Comparison of ENCODE assay signal across 8 cellular contexts in the genomic region with DNA sequence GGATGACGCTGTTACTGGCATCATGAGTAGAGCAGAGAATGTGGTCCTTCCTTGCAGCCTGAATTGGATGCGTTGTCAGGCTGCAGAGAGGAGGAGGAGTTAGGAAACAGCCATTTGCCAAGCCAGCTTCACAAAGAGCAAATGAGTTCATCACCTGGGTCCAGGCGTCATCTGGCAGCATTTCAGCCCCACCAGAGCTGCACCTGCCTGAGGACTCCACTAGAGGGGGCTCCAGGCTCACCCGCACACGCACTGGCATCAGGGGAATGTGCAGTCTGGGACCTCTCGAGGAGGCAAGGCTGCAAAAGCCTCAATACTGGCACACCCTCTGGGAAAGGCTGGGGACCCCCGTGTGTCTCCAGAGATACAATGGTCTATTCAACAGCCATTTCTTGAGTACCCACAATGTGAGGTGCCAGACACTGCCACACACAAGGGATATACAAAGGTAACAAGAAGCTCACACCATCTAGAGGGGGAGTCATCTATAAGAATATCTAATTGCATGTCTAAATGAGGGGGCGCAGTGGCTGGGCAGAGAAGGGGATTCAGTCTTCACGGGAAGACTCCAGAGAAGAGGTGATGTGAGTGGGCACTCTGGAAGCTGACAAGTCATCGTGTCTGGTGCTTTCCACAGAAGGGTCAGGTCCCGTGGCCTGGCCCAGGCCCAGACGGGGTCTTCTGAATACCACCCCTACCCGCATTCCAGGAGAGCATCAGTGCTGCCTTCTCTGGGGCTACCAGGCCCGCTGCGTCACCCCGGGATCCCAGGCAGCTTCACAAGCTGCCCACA. TPM values are rescaled to one million over a fixed set of nuclear protein-coding genes. Genes with fewer than 3 reads are reported as not detected.
DNase-seq lines count a peak whose midpoint lies in the region; ATAC-seq and TF ChIP-seq lines count a peak whose summit lies in the region.

No MANE protein-coding gene starts in this region.

- ATAC-seq in activated CD8-positive, alpha-beta T cell treated with anti-CD3 and anti-CD28 coated beads for 36 hours, result peak; percentile 98
- ATAC-seq in memory B cell (ENCODE audit: low read depth) (peak; percentile 67), GM21528 (IDR thresholded peaks at IDR 0.05; ENCODE audit: low FRiP score, unreplicated experiment) (no peak)

- H3K27me3 ChIP-seq in CD8-positive, alpha-beta memory T cell (ENCODE audit: insufficient read depth, low read length, poor library complexity, severe bottlenecking), result no peaks in the 10 kb centered on the region
- no peaks in the 10 kb centered on the region for H3K27me3 ChIP-seq in endodermal cell (ENCODE audit: control insufficient read depth, insufficient read depth, low read length, poor library complexity, severe bottlenecking)

- intact Hi-C loops in activated CD8-positive, alpha-beta T cell treated with anti-CD3 and anti-CD28 coated beads for 36 hours (cut with micrococcal nuclease), result loop anchor here (5.0 kb wide), 1 partner anchor 73 kb away; no protein-coding TSS in a partner anchor

- no peak overlapping the region for H3K4me3 Mint-ChIP-seq in CD8-positive, alpha-beta memory T cell
- no peak overlapping the region for H3K4me3 Mint-ChIP-seq in activated CD8-positive, alpha-beta T cell treated with anti-CD3 and anti-CD28 coated beads for 36 hours
- H3K4me3 Mint-ChIP-seq in endodermal cell (no peak overlapping the region), memory B cell (no peak overlapping the region)

- no peaks in the 10 kb centered on the region for H3K36me3 Mint-ChIP-seq in CD8-positive, alpha-beta memory T cell
- H3K36me3 Mint-ChIP-seq in activated CD8-positive, alpha-beta T cell treated with anti-CD3 and anti-CD28 coated beads for 36 hours (ENCODE audit: low read depth), result no peaks in the 10 kb centered on the region
- H3K36me3 Mint-ChIP-seq in endodermal cell (ENCODE audit: low read depth), result peaks cover 30% of the 10 kb centered on the region
- no peaks in the 10 kb centered on the region for H3K36me3 Mint-ChIP-seq in memory B cell

- H3K9me3 ChIP-seq in CD8-positive, alpha-beta memory T cell (ENCODE audit: low read length), result no peaks in the 10 kb centered on the region
- no peaks in the 10 kb centered on the region for H3K9me3 ChIP-seq in endodermal cell (ENCODE audit: control insufficient read depth, low read length)

- CTCF ChIA-PET in CD8-positive, alpha-beta memory T cell (lab: Charles Lee), result interaction anchor here (0.7 to 2.0 kb wide), 6 partner anchors 9 to 267 kb away, joined by 3 to 9 read pairs (median 4); no protein-coding TSS in a partner anchor
- CTCF ChIA-PET in activated CD8-positive, alpha-beta T cell treated with anti-CD3 and anti-CD28 coated beads for 36 hours (lab: Charles Lee), result interaction anchor here (0.5 to 9.8 kb wide), 38 partner anchors 8 to 340 kb away, joined by 3 to 188 read pairs (median 4); a partner anchor contains a TSS

- H3K9me3 Mint-ChIP-seq in CD8-positive, alpha-beta memory T cell, result no peaks in the 10 kb centered on the region
- no peaks in the 10 kb centered on the region for H3K9me3 Mint-ChIP-seq in activated CD8-positive, alpha-beta T cell treated with anti-CD3 and anti-CD28 coated beads for 36 hours
- H3K9me3 Mint-ChIP-seq in endodermal cell, result no peaks in the 10 kb centered on the region
- no peaks in the 10 kb centered on the region for H3K9me3 Mint-ChIP-seq in memory B cell

- H3K27ac Mint-ChIP-seq in CD8-positive, alpha-beta memory T cell, result no peak overlapping the region
- no peak overlapping the region for H3K27ac Mint-ChIP-seq in activated CD8-positive, alpha-beta T cell treated with anti-CD3 and anti-CD28 coated beads for 36 hours
- no peak overlapping the region for H3K27ac Mint-ChIP-seq in endodermal cell
- no peak overlapping the region for H3K27ac Mint-ChIP-seq in memory B cell

- 50 to 58% methylated on average over 6 to 16 of the region's 16 CpGs for WGBS in endodermal cell (ENCODE audit: insufficient coverage in 1 of 2, insufficient read length in 1 of 2), 2 experiments

- no peaks in the 10 kb centered on the region for H3K4me1 ChIP-seq in CD8-positive, alpha-beta memory T cell (ENCODE audit: insufficient read depth, low read length)
- peaks cover 27% of the 10 kb centered on the region for H3K4me1 ChIP-seq in endodermal cell (ENCODE audit: control insufficient read depth, insufficient read depth, low read length)

- no peak overlapping the region for H3K4me3 ChIP-seq in CD8-positive, alpha-beta memory T cell (ENCODE audit: low read length)
- no peak overlapping the region for H3K4me3 ChIP-seq in endodermal cell (ENCODE audit: low read length)

- DNase-seq in CD8-positive, alpha-beta memory T cell, result peak; percentile 7 to 56 (median 21)
- DNase-seq in HPDE6-E6E7 (ENCODE audit: extremely low spot score) (peak; percentile 91), NCI-H82 (lab: John Stamatoyannopoulos, UW) (peak; percentile 95), endodermal cell (peak; percentile 96), memory B cell (ENCODE audit: low spot score in 2 of 2) (peak; percentile 61 to 62)
- DNase-seq in activated CD8-positive, alpha-beta T cell treated with anti-CD3 and anti-CD28 coated beads for 36 hours, result peak; percentile 74
- DNase-seq in stimulated activated CD8-positive, alpha-beta memory T cell treated with anti-CD3 and anti-CD28 coated beads, Interleukin-2, amount 100 ng/mL, for 48 hours (ENCODE audit: low read depth in 2 of 2), result peak; percentile 39 to 41

- H3K4me1 Mint-ChIP-seq in CD8-positive, alpha-beta memory T cell, result peaks cover 8 to 13% (median 13%) of the 10 kb centered on the region in 3 donors
- H3K4me1 Mint-ChIP-seq in activated CD8-positive, alpha-beta T cell treated with anti-CD3 and anti-CD28 coated beads for 36 hours (ENCODE audit: low read depth), result peaks cover 12% of the 10 kb centered on the region
- H3K4me1 Mint-ChIP-seq in endodermal cell (peaks cover 45% of the 10 kb centered on the region), memory B cell (peaks cover 15% of the 10 kb centered on the region)

- TF ChIP-seq CTCF in activated CD8-positive, alpha-beta T cell treated with anti-CD3 and anti-CD28 coated beads for 36 hours (IDR thresholded peaks at IDR 0.05), result peak; percentile 89
- TF ChIP-seq CTCF in endodermal cell (conservative IDR thresholded peaks at IDR 0.05), result peak; percentile 98

- H3K27me3 Mint-ChIP-seq in CD8-positive, alpha-beta memory T cell, result peaks cover 10 to 14% of the 10 kb centered on the region in 2 donors
- H3K27me3 Mint-ChIP-seq in activated CD8-positive, alpha-beta T cell treated with anti-CD3 and anti-CD28 coated beads for 36 hours, result no peaks in the 10 kb centered on the region
- H3K27me3 Mint-ChIP-seq in endodermal cell (ENCODE audit: insufficient read depth) (peaks cover 24% of the 10 kb centered on the region), memory B cell (peaks cover 12% of the 10 kb centered on the region)

- H3K9ac ChIP-seq in endodermal cell (ENCODE audit: extremely low read depth, low read length, poor library complexity, severe bottlenecking), result no peak overlapping the region

- no peaks in the 10 kb centered on the region for H3K36me3 ChIP-seq in CD8-positive, alpha-beta memory T cell (ENCODE audit: insufficient read depth, low read length)
- H3K36me3 ChIP-seq in endodermal cell (ENCODE audit: control insufficient read depth, insufficient read depth, low read length), result peaks cover 54% of the 10 kb centered on the region

- POLR2A ChIA-PET in CD8-positive, alpha-beta memory T cell (lab: Charles Lee), result no interaction called here
- POLR2A ChIA-PET in activated CD8-positive, alpha-beta T cell treated with anti-CD3 and anti-CD28 coated beads for 36 hours (lab: Charles Lee), result no interaction called here

- H3K27ac ChIP-seq in CD8-positive, alpha-beta memory T cell (ENCODE audit: low read depth, low read length), result no peak overlapping the region
- no peak overlapping the region for H3K27ac ChIP-seq in endodermal cell (ENCODE audit: low read depth, low read length)

RNA-seq across cellular contexts. Expression of a gene that starts 53.5 kb away (rescaled TPM):
- total RNA-seq in CD8-positive, alpha-beta memory T cell, result not detected
- polyA plus RNA-seq in CD8-positive, alpha-beta memory T cell, result not detected
- not detected for total RNA-seq in activated CD8-positive, alpha-beta T cell treated with anti-CD3 and anti-CD28 coated beads for 36 hours
- total RNA-seq in endodermal cell, result under 1 TPM in 1 of 2 donors, not detected in 1; 0.13 TPM
- polyA plus RNA-seq in endodermal cell (2013, experiment 1 of 2), result 91.1 TPM
- 76.3 TPM for polyA plus RNA-seq in endodermal cell (2013, experiment 2 of 2)

Comparison
In these comparisons a context has a peak if more than half of its experiments do, and no peak if none do; other contexts are left out.
1. DNase-seq: peak in every context shown above with its lines; median percentile 96 in endodermal cell; 95 in NCI-H82; 91 in HPDE6-E6E7; 74 in activated CD8-positive, alpha-beta T cell treated with anti-CD3 and anti-CD28 coated beads for 36 hours; 62 in memory B cell; 40 in stimulated activated CD8-positive, alpha-beta memory T cell treated with anti-CD3 and anti-CD28 coated beads, Interleukin-2, amount 100 ng/mL, for 48 hours; 21 in CD8-positive, alpha-beta memory T cell.